ENCODE assay signal across 26 cellular contexts in genomic region chr21:44704636-44705001, GRCh38. TPM values are rescaled to one million over a fixed set of nuclear protein-coding genes. Genes with fewer than 3 reads are reported as not detected.
DNase-seq lines count a peak whose midpoint lies in the region; ATAC-seq and TF ChIP-seq lines count a peak whose summit lies in the region.
"Had no signal": no experiment of that assay in that cellular context is flagged by ENCODE, and none has a peak within 500 bp of the region (broad histone marks: within the 10 kb centered on the region; RNA-seq: fewer than 3 reads in every experiment).

No MANE protein-coding gene starts in this region.

- POLR2A ChIA-PET in activated CD8-positive, alpha-beta T cell treated with anti-CD3 and anti-CD28 coated beads for 36 hours (lab: Charles Lee), result no interaction called here

- no peak for ATAC-seq in activated CD8-positive, alpha-beta memory T cell treated with anti-CD3 and anti-CD28 coated beads, Interleukin-2, amount 10 ng/mL, durations not matched to agents 7 days and 5 days
- ATAC-seq in sciatic nerve (no peak), HG03135 (IDR thresholded peaks at IDR 0.05; ENCODE audit: unreplicated experiment) (no peak)
- no peak for ATAC-seq in activated CD8-positive, alpha-beta T cell treated with anti-CD3 and anti-CD28 coated beads for 36 hours
- ATAC-seq: activated T-cell treated with anti-CD3 and anti-CD28 coated beads, Interleukin-2, amount 50 U/mL, for 72 hours; K562; left colon; stimulated activated naive CD8-positive, alpha-beta T cell treated with anti-CD3 and anti-CD28 coated beads, Interleukin-15, amount 100 ng/mL, for 72 hours; T-cell had no signal

- H3K27me3 Mint-ChIP-seq in activated CD8-positive, alpha-beta memory T cell treated with anti-CD3 and anti-CD28 coated beads, Interleukin-2, amount 10 ng/mL, durations not matched to agents 7 days and 5 days, result peaks cover 91% of the 10 kb centered on the region
- H3K27me3 Mint-ChIP-seq in activated CD8-positive, alpha-beta T cell treated with anti-CD3 and anti-CD28 coated beads for 36 hours, result peaks cover 71% of the 10 kb centered on the region

- peak; percentile 19 for DNase-seq in activated CD8-positive, alpha-beta memory T cell treated with anti-CD3 and anti-CD28 coated beads, Interleukin-2, amount 10 ng/mL, durations not matched to agents 7 days and 5 days
- peak; percentile 51 for DNase-seq in sciatic nerve (ENCODE audit: low spot score)
- DNase-seq in activated naive CD4-positive, alpha-beta T cell treated with anti-CD3 and anti-CD28 coated beads, Interleukin-2, amount 50 U/mL, for 16 hours, result no peak
- no peak for DNase-seq in activated CD8-positive, alpha-beta T cell treated with anti-CD3 and anti-CD28 coated beads for 36 hours
- DNase-seq: activated naive CD4-positive, alpha-beta T cell treated with anti-CD3 and anti-CD28 coated beads, Interleukin-2, amount 10 ng/mL, durations not matched to agents 7 days and 5 days; activated T-cell treated with anti-CD3 and anti-CD28 coated beads, Interleukin-2, amount 50 U/mL, for 72 hours; amygdala; CD4-positive, CD25-positive, alpha-beta regulatory T cell; dermis blood vessel endothelial cell; left colon; NCI-H2029 treated with DMSO at 0.1 percent for 48 hours; NCI-H2227 treated with DMSO at 0.1 percent for 48 hours; NCI-H774; nephron progenitor cell; Right ventricle myocardium superior; stimulated activated CD4-positive, alpha-beta T cell treated with anti-CD3 and anti-CD28 coated beads, Interleukin-15, amount 100 ng/mL, for 24 hours; stimulated activated naive CD8-positive, alpha-beta T cell treated with anti-CD3 and anti-CD28 coated beads, Interleukin-15, amount 100 ng/mL, for 72 hours had no signal

- H3K4me3 ChIP-seq in HUES48 (ENCODE audit: low read depth, low read length) (peak overlapping the region; percentile 34; the same call in 1 of the 2 replicates), iPS-18a (ENCODE audit: low read length) (peak overlapping the region; percentile 39)
- H3K4me3 ChIP-seq: K562, tibial artery had no signal

- no peak overlapping the region for H3K27ac Mint-ChIP-seq in activated CD8-positive, alpha-beta memory T cell treated with anti-CD3 and anti-CD28 coated beads, Interleukin-2, amount 10 ng/mL, durations not matched to agents 7 days and 5 days
- no peak overlapping the region for H3K27ac Mint-ChIP-seq in activated CD8-positive, alpha-beta T cell treated with anti-CD3 and anti-CD28 coated beads for 36 hours
- H3K27ac Mint-ChIP-seq: activated naive CD4-positive, alpha-beta T cell treated with anti-CD3 and anti-CD28 coated beads, Interleukin-2, amount 10 ng/mL, durations not matched to agents 7 days and 5 days; activated T-cell treated with anti-CD3 and anti-CD28 coated beads, Interleukin-2, amount 50 U/mL, for 72 hours; CD4-positive, CD25-positive, alpha-beta regulatory T cell; mesothelial cell of epicardium; nephron progenitor cell; stimulated activated naive CD8-positive, alpha-beta T cell treated with anti-CD3 and anti-CD28 coated beads, Interleukin-15, amount 100 ng/mL, for 72 hours; T-cell had no signal

- H3K36me3 ChIP-seq in HUES48 (ENCODE audit: control insufficient read depth, insufficient read depth, low read length) (no peaks in the 10 kb centered on the region), iPS-18a (ENCODE audit: control insufficient read depth, low read depth, low read length) (no peaks in the 10 kb centered on the region)
- H3K36me3 ChIP-seq: tibial artery had no signal

- CTCF ChIA-PET in activated CD8-positive, alpha-beta memory T cell treated with anti-CD3 and anti-CD28 coated beads, Interleukin-2, amount 10 ng/mL, durations not matched to agents 7 days and 5 days (lab: Charles Lee), result no interaction called here
- CTCF ChIA-PET in activated CD8-positive, alpha-beta T cell treated with anti-CD3 and anti-CD28 coated beads for 36 hours (lab: Charles Lee), result interaction anchor here (0.9 kb wide), 1 partner anchor 38 kb away, joined by 3 read pairs; no protein-coding TSS in a partner anchor

- peaks cover 1% of the 10 kb centered on the region for H3K4me1 Mint-ChIP-seq in activated CD8-positive, alpha-beta memory T cell treated with anti-CD3 and anti-CD28 coated beads, Interleukin-2, amount 10 ng/mL, durations not matched to agents 7 days and 5 days
- peaks cover 7% of the 10 kb centered on the region for H3K4me1 Mint-ChIP-seq in activated CD8-positive, alpha-beta T cell treated with anti-CD3 and anti-CD28 coated beads for 36 hours (ENCODE audit: low read depth)

- peaks cover 9% of the 10 kb centered on the region for H3K36me3 Mint-ChIP-seq in activated CD8-positive, alpha-beta memory T cell treated with anti-CD3 and anti-CD28 coated beads, Interleukin-2, amount 10 ng/mL, durations not matched to agents 7 days and 5 days
- peaks cover 9% of the 10 kb centered on the region for H3K36me3 Mint-ChIP-seq in activated CD8-positive, alpha-beta T cell treated with anti-CD3 and anti-CD28 coated beads for 36 hours (ENCODE audit: low read depth)
- H3K36me3 Mint-ChIP-seq: mesothelial cell of epicardium had no signal

- H3K9ac ChIP-seq in HUES48 (ENCODE audit: low read depth, low read length) (no peak overlapping the region), iPS-18a (ENCODE audit: low read length) (no peak overlapping the region)

- intact Hi-C loops in sciatic nerve (cut with DNase I), result no loop called here
- intact Hi-C loops in activated CD8-positive, alpha-beta T cell treated with anti-CD3 and anti-CD28 coated beads for 36 hours (cut with micrococcal nuclease), result no loop called here

- H3K4me3 Mint-ChIP-seq in activated CD8-positive, alpha-beta memory T cell treated with anti-CD3 and anti-CD28 coated beads, Interleukin-2, amount 10 ng/mL, durations not matched to agents 7 days and 5 days, result no peak overlapping the region
- H3K4me3 Mint-ChIP-seq in activated CD8-positive, alpha-beta T cell treated with anti-CD3 and anti-CD28 coated beads for 36 hours, result no peak overlapping the region
- H3K4me3 Mint-ChIP-seq: activated naive CD4-positive, alpha-beta T cell treated with anti-CD3 and anti-CD28 coated beads, Interleukin-2, amount 10 ng/mL, durations not matched to agents 7 days and 5 days; activated T-cell treated with anti-CD3 and anti-CD28 coated beads, Interleukin-2, amount 50 U/mL, for 72 hours; CD4-positive, CD25-positive, alpha-beta regulatory T cell; mesothelial cell of epicardium; nephron progenitor cell; stimulated activated naive CD8-positive, alpha-beta T cell treated with anti-CD3 and anti-CD28 coated beads, Interleukin-15, amount 100 ng/mL, for 72 hours; T-cell had no signal

- H3K4me1 ChIP-seq in HUES48 (ENCODE audit: control insufficient read depth, insufficient read depth, low read length) (peaks cover 67% of the 10 kb centered on the region), iPS-18a (ENCODE audit: control insufficient read depth, low read depth, low read length) (peaks cover 58% of the 10 kb centered on the region)

- H3K27ac ChIP-seq in HUES48 (ENCODE audit: low read depth, low read length) (peak overlapping the region; percentile 57), iPS-18a (ENCODE audit: low read length) (no peak overlapping the region)
- H3K27ac ChIP-seq: tibial artery had no signal

- peaks cover 34% of the 10 kb centered on the region for H3K27me3 ChIP-seq in HUES48 (ENCODE audit: control insufficient read depth, insufficient read depth, low read length)
- peaks cover 48% of the 10 kb centered on the region for H3K27me3 ChIP-seq in iPS-18a (ENCODE audit: control insufficient read depth, insufficient read depth, low read length)

- H3K9me3 Mint-ChIP-seq in activated CD8-positive, alpha-beta memory T cell treated with anti-CD3 and anti-CD28 coated beads, Interleukin-2, amount 10 ng/mL, durations not matched to agents 7 days and 5 days (ENCODE audit: low read depth), result no peaks in the 10 kb centered on the region
- H3K9me3 Mint-ChIP-seq in activated CD8-positive, alpha-beta T cell treated with anti-CD3 and anti-CD28 coated beads for 36 hours, result peaks cover 9% of the 10 kb centered on the region
- H3K9me3 Mint-ChIP-seq: mesothelial cell of epicardium had no signal

- H3K9me3 ChIP-seq in HUES48 (ENCODE audit: control insufficient read depth, insufficient read depth, low read length) (no peaks in the 10 kb centered on the region), iPS-18a (ENCODE audit: control insufficient read depth, low read depth, low read length) (no peaks in the 10 kb centered on the region)
- H3K9me3 ChIP-seq: tibial artery had no signal

- no peak for TF ChIP-seq CTCF in activated CD8-positive, alpha-beta T cell treated with anti-CD3 and anti-CD28 coated beads for 36 hours (IDR thresholded peaks at IDR 0.05)

RNA-seq across cellular contexts. Expression of gene TSPEAR, which starts 6.8 kb away (rescaled TPM):
- total RNA-seq in activated CD8-positive, alpha-beta memory T cell treated with anti-CD3 and anti-CD28 coated beads, Interleukin-2, amount 10 ng/mL, durations not matched to agents 7 days and 5 days, result not detected
- total RNA-seq in sciatic nerve, result not detected
- not detected for total RNA-seq in activated CD8-positive, alpha-beta T cell treated with anti-CD3 and anti-CD28 coated beads for 36 hours
- total RNA-seq: activated CD8-positive, alpha-beta memory T cell treated with anti-CD3 and anti-CD28 coated beads for 36 hours; activated T-cell treated with anti-CD3 and anti-CD28 coated beads, Interleukin-2, amount 50 U/mL, for 72 hours; CD4-positive, CD25-positive, alpha-beta regulatory T cell; K562; MCF 10A; T-cell had no signal

RNA-seq across cellular contexts. Expression of gene KRTAP10-12, which starts 7.6 kb away (rescaled TPM):
- total RNA-seq in activated CD8-positive, alpha-beta memory T cell treated with anti-CD3 and anti-CD28 coated beads, Interleukin-2, amount 10 ng/mL, durations not matched to agents 7 days and 5 days, result not detected
- total RNA-seq in sciatic nerve, result not detected
- total RNA-seq in activated CD8-positive, alpha-beta T cell treated with anti-CD3 and anti-CD28 coated beads for 36 hours, result not detected
- total RNA-seq: activated CD8-positive, alpha-beta memory T cell treated with anti-CD3 and anti-CD28 coated beads for 36 hours; activated T-cell treated with anti-CD3 and anti-CD28 coated beads, Interleukin-2, amount 50 U/mL, for 72 hours; CD4-positive, CD25-positive, alpha-beta regulatory T cell; dermis blood vessel endothelial cell; K562; left colon; MCF 10A; mesothelial cell of epicardium; Right ventricle myocardium superior; T-cell had no signal

RNA-seq across cellular contexts. Expression of gene KRTAP12-1, which starts 22.7 kb away (rescaled TPM):
- total RNA-seq in activated CD8-positive, alpha-beta memory T cell treated with anti-CD3 and anti-CD28 coated beads, Interleukin-2, amount 10 ng/mL, durations not matched to agents 7 days and 5 days, result not detected
- total RNA-seq in sciatic nerve, result not detected
- not detected for total RNA-seq in activated CD8-positive, alpha-beta T cell treated with anti-CD3 and anti-CD28 coated beads for 36 hours
- total RNA-seq: activated CD8-positive, alpha-beta memory T cell treated with anti-CD3 and anti-CD28 coated beads for 36 hours; activated T-cell treated with anti-CD3 and anti-CD28 coated beads, Interleukin-2, amount 50 U/mL, for 72 hours; CD4-positive, CD25-positive, alpha-beta regulatory T cell; dermis blood vessel endothelial cell; K562; left colon; MCF 10A; mesothelial cell of epicardium; Right ventricle myocardium superior; T-cell had no signal

RNA-seq across cellular contexts. Expression of gene KRTAP12-2, which starts 37.9 kb away (rescaled TPM):
- not detected for total RNA-seq in activated CD8-positive, alpha-beta memory T cell treated with anti-CD3 and anti-CD28 coated beads, Interleukin-2, amount 10 ng/mL, durations not matched to agents 7 days and 5 days
- not detected for total RNA-seq in sciatic nerve
- total RNA-seq in activated CD8-positive, alpha-beta T cell treated with anti-CD3 and anti-CD28 coated beads for 36 hours, result not detected
- total RNA-seq: activated CD8-positive, alpha-beta memory T cell treated with anti-CD3 and anti-CD28 coated beads for 36 hours; activated T-cell treated with anti-CD3 and anti-CD28 coated beads, Interleukin-2, amount 50 U/mL, for 72 hours; CD4-positive, CD25-positive, alpha-beta regulatory T cell; dermis blood vessel endothelial cell; K562; left colon; MCF 10A; mesothelial cell of epicardium; Right ventricle myocardium superior; T-cell had no signal

RNA-seq across cellular contexts. Expression of gene KRTAP12-3, which starts 46.9 kb away (rescaled TPM):
- total RNA-seq in activated CD8-positive, alpha-beta memory T cell treated with anti-CD3 and anti-CD28 coated beads, Interleukin-2, amount 10 ng/mL, durations not matched to agents 7 days and 5 days, result not detected
- total RNA-seq in sciatic nerve, result not detected
- total RNA-seq in activated CD8-positive, alpha-beta T cell treated with anti-CD3 and anti-CD28 coated beads for 36 hours, result not detected
- total RNA-seq: activated CD8-positive, alpha-beta memory T cell treated with anti-CD3 and anti-CD28 coated beads for 36 hours; activated T-cell treated with anti-CD3 and anti-CD28 coated beads, Interleukin-2, amount 50 U/mL, for 72 hours; CD4-positive, CD25-positive, alpha-beta regulatory T cell; dermis blood vessel endothelial cell; K562; left colon; MCF 10A; mesothelial cell of epicardium; Right ventricle myocardium superior; T-cell had no signal

Comparison
In these comparisons a context has a peak if more than half of its experiments do, and no peak if none do; other contexts are left out.
1. DNase-seq: peak in activated CD8-positive, alpha-beta memory T cell treated with anti-CD3 and anti-CD28 coated beads, Interleukin-2, amount 10 ng/mL, durations not matched to agents 7 days and 5 days (single experiment) and sciatic nerve (single experiment); none in activated naive CD4-positive, alpha-beta T cell treated with anti-CD3 and anti-CD28 coated beads, Interleukin-2, amount 50 U/mL, for 16 hours (single experiment) and activated CD8-positive, alpha-beta T cell treated with anti-CD3 and anti-CD28 coated beads for 36 hours (single experiment).